ENCODE assay signal across 28 cellular contexts in genomic region chr3:133886031-133886722, GRCh38. TPM values are rescaled to one million over a fixed set of nuclear protein-coding genes. Genes with fewer than 3 reads are reported as not detected.
DNase-seq lines count a peak whose midpoint lies in the region; ATAC-seq, FAIRE-seq and TF ChIP-seq lines count a peak whose summit lies in the region.
"Had no signal": no experiment of that assay in that cellular context is flagged by ENCODE, and none has a peak within 500 bp of the region (broad histone marks: within the 10 kb centered on the region; RNA-seq: fewer than 3 reads in every experiment).

No MANE protein-coding gene starts in this region.

- FAIRE-seq in astrocyte (lab: Jason Lieb, UNC): no peak
- FAIRE-seq: A204.1, GM12891 had no signal

- intact Hi-C loops in Right ventricle myocardium superior (cut with DNase I) (no loop called here), Calu3 (cut with micrococcal nuclease; ENCODE audit: unreplicated experiment) (no loop called here)

- H3K4me3 Mint-ChIP-seq in astrocyte (ENCODE audit: unreplicated experiment): no peak overlapping the region
- H3K4me3 Mint-ChIP-seq in Calu3 (ENCODE audit: low read depth, unreplicated experiment): no peak overlapping the region
- H3K4me3 Mint-ChIP-seq: CD4-positive, alpha-beta T cell had no signal

- H3K9me3 ChIP-seq in right atrium auricular region (no peaks in the 10 kb centered on the region), astrocyte (ENCODE audit: insufficient read depth, low read depth, low read length) (no peaks in the 10 kb centered on the region), lung (ENCODE audit: control insufficient read depth in 2 of 2, insufficient read depth in 1 of 2, low read length in 1 of 2) (no peaks in the 10 kb centered on the region), suprapubic skin (no peaks in the 10 kb centered on the region)
- H3K9me3 ChIP-seq: MG63, Peyer's patch had no signal

- H3K27ac ChIP-seq in right atrium auricular region (no peak overlapping the region), astrocyte (ENCODE audit: low read depth, low read length) (no peak overlapping the region), lung (ENCODE audit: low read depth in 1 of 2, low read length in 1 of 2) (no peak overlapping the region), suprapubic skin (no peak overlapping the region)
- H3K27ac ChIP-seq: BLaER1 treated with 17β-estradiol and CSF1 and Interleukin-3, amounts not matched to agents 10 nM and 100 nM; Peyer's patch; SK-N-MC had no signal

- H3K4me1 Mint-ChIP-seq in astrocyte (ENCODE audit: low read depth, unreplicated experiment) (peaks cover 9% of the 10 kb centered on the region), Calu3 (ENCODE audit: low read depth, unreplicated experiment) (no peaks in the 10 kb centered on the region)

- H3K9me3 Mint-ChIP-seq in astrocyte (ENCODE audit: unreplicated experiment) (peaks cover 5% of the 10 kb centered on the region), Calu3 (ENCODE audit: low read depth, unreplicated experiment) (no peaks in the 10 kb centered on the region)
- H3K9me3 Mint-ChIP-seq: CD4-positive, alpha-beta T cell had no signal

- CTCF ChIA-PET in Calu3 (lab: Charles Lee): interaction anchor here (0.6 to 1.0 kb wide), 3 partner anchors 10 to 583 kb away, joined by 3 to 5 read pairs (median 3); no protein-coding TSS in a partner anchor

- H3K27ac Mint-ChIP-seq in astrocyte (ENCODE audit: unreplicated experiment): peak overlapping the region; percentile 51
- no peak overlapping the region for H3K27ac Mint-ChIP-seq in Calu3 (ENCODE audit: unreplicated experiment)
- H3K27ac Mint-ChIP-seq: CD4-positive, alpha-beta T cell had no signal

- H3K36me3 ChIP-seq in right atrium auricular region (no peaks in the 10 kb centered on the region), astrocyte (ENCODE audit: insufficient read depth, low read length) (no peaks in the 10 kb centered on the region), lung (ENCODE audit: control insufficient read depth in 2 of 2, insufficient read depth in 2 of 2, low read length in 2 of 2) (no peaks in the 10 kb centered on the region), suprapubic skin (no peaks in the 10 kb centered on the region)
- H3K36me3 ChIP-seq: BLaER1 treated with 17β-estradiol and CSF1 and Interleukin-3, amounts not matched to agents 10 nM and 100 nM; MG63; Peyer's patch had no signal

- H3K4me2 ChIP-seq in astrocyte (ENCODE audit: low read length): no peak overlapping the region
- H3K4me2 ChIP-seq: BLaER1 treated with 17β-estradiol and CSF1 and Interleukin-3, amounts not matched to agents 10 nM and 100 nM had no signal

- no peaks in the 10 kb centered on the region for H4K20me1 ChIP-seq in astrocyte (ENCODE audit: insufficient read depth, low read length)
- H4K20me1 ChIP-seq: BLaER1 treated with 17β-estradiol and CSF1 and Interleukin-3, amounts not matched to agents 10 nM and 100 nM had no signal

- TF ChIP-seq POLR2A in suprapubic skin (IDR thresholded peaks at IDR 0.05): no peak

- H3K36me3 Mint-ChIP-seq in astrocyte (ENCODE audit: low read depth, unreplicated experiment) (peaks cover 34% of the 10 kb centered on the region), Calu3 (ENCODE audit: insufficient read depth, unreplicated experiment) (peaks cover 7% of the 10 kb centered on the region)

- H3K4me1 ChIP-seq in right atrium auricular region: peaks cover 0 to 24% of the 10 kb centered on the region in 2 donors
- H3K4me1 ChIP-seq in astrocyte (ENCODE audit: insufficient read depth, low read length): no peaks in the 10 kb centered on the region
- no peaks in the 10 kb centered on the region for H3K4me1 ChIP-seq in lung (ENCODE audit: control insufficient read depth in 2 of 2, insufficient read depth in 2 of 2, low read length in 2 of 2)
- H3K4me1 ChIP-seq in suprapubic skin: peaks cover 7% of the 10 kb centered on the region
- H3K4me1 ChIP-seq: Peyer's patch had no signal

- TF ChIP-seq CTCF in right atrium auricular region (IDR thresholded peaks at IDR 0.05) (no peak), astrocyte (IDR thresholded peaks at IDR 0.05; ENCODE audit: insufficient read depth, low read depth, low read length) (no peak), lung (IDR thresholded peaks at IDR 0.05; ENCODE audit: control extremely low read depth, extremely low read depth) (no peak), Calu3 (IDR thresholded peaks at IDR 0.05; ENCODE audit: unreplicated experiment) (no peak), suprapubic skin (IDR thresholded peaks at IDR 0.05) (no peak)

- H3K79me2 ChIP-seq in astrocyte (ENCODE audit: insufficient read depth, low read length): no peaks in the 10 kb centered on the region

- H3K27me3 Mint-ChIP-seq in astrocyte (ENCODE audit: low read depth, unreplicated experiment) (peaks cover 1% of the 10 kb centered on the region), Calu3 (ENCODE audit: unreplicated experiment) (peaks cover 78% of the 10 kb centered on the region)

- ATAC-seq in Right ventricle myocardium superior (ENCODE audit: poor library complexity) (no peak), lung (ENCODE audit: insufficient read depth, low FRiP score) (no peak)

- peak; percentile 7 for DNase-seq in right atrium auricular region (ENCODE audit: low spot score)
- DNase-seq in Right ventricle myocardium superior: no peak
- DNase-seq in astrocyte (ENCODE audit: low read depth): no peak
- DNase-seq in lung (ENCODE audit: low spot score): peak; percentile 22
- DNase-seq in A172 (ENCODE audit: low spot score): no peak
- no peak for DNase-seq in Calu3
- DNase-seq in suprapubic skin (ENCODE audit: low spot score in 2 of 2): no peak
- no peak for DNase-seq in activated CD4-positive, alpha-beta T cell treated with anti-CD3 and anti-CD28 coated beads, Interleukin-2, amount 50 U/mL, for 48 hours
- DNase-seq: AML-193; CD4-positive, alpha-beta T cell; DMS 273 treated with DMSO at 0.1 percent for 48 hours; DMS79; EL; GDM1; GOT3; HCEC 1CT; KG1; MG63; NCI-H2029; NCI-H2227 treated with DMSO at 0.1 percent for 48 hours; NCI-H526 treated with DMSO at 0.1 percent for 48 hours; SIG-M5 had no signal

- 90 to 93% methylated on average over 7 of the region's 7 CpGs for WGBS in lung, 2 donors
- 92% methylated on average over 7 of the region's 7 CpGs for WGBS in suprapubic skin

- no TSS peak for BruUV-seq in Calu3 (replicated peaks; lab: Mats Ljungman, UMichigan)

- no peak overlapping the region for H3K4me3 ChIP-seq in right atrium auricular region
- no peak overlapping the region for H3K4me3 ChIP-seq in astrocyte (ENCODE audit: insufficient read depth, low read depth, low read length)
- no peak overlapping the region for H3K4me3 ChIP-seq in lung
- H3K4me3 ChIP-seq in suprapubic skin: no peak overlapping the region
- H3K4me3 ChIP-seq: BLaER1 treated with 17β-estradiol and CSF1 and Interleukin-3, amounts not matched to agents 10 nM and 100 nM; MG63; Peyer's patch; SK-N-MC had no signal

- no peak overlapping the region for H3K9ac ChIP-seq in astrocyte (ENCODE audit: low read length)
- H3K9ac ChIP-seq: BLaER1 treated with 17β-estradiol and CSF1 and Interleukin-3, amounts not matched to agents 10 nM and 100 nM had no signal

- TF ChIP-seq EP300 in suprapubic skin (IDR thresholded peaks at IDR 0.05): no peak

- H3K27me3 ChIP-seq in right atrium auricular region (no peaks in the 10 kb centered on the region), astrocyte (ENCODE audit: insufficient read depth, low read length) (peaks cover 3% of the 10 kb centered on the region), lung (ENCODE audit: control insufficient read depth, insufficient read depth) (no peaks in the 10 kb centered on the region), suprapubic skin (no peaks in the 10 kb centered on the region)
- H3K27me3 ChIP-seq: BLaER1 treated with 17β-estradiol and CSF1 and Interleukin-3, amounts not matched to agents 10 nM and 100 nM; MG63; Peyer's patch had no signal

- H2AFZ ChIP-seq in astrocyte (ENCODE audit: low read depth, low read length): no peak overlapping the region

RNA-seq across cellular contexts. Expression of gene RAB6B, which starts 9.5 kb away (rescaled TPM):
- 10 to 100 TPM in 1 of 2 donors, 1 to 10 TPM in 1; 9.5 to 11.5 TPM for total RNA-seq in right atrium auricular region
- 48.5 TPM for total RNA-seq in Right ventricle myocardium superior
- total RNA-seq in astrocyte: 60.5 and 61.8 TPM in 2 replicates
- 1 to 10 TPM; 3.3 to 5.1 TPM for total RNA-seq in lung
- polyA plus RNA-seq in lung: 1 to 10 TPM; 1.8 to 3.0 TPM
- 0.33 and 1.3 TPM in 2 replicates for total RNA-seq in A172 (2014; rRNA removed; shearing (Covaris generic))
- total RNA-seq in Calu3 (2022): 0.85 and 4.7 TPM in 2 replicates
- total RNA-seq in suprapubic skin: 1 to 10 TPM in 1 of 4 donors, under 1 TPM in 3; 0.34 to 1.3 (median 0.83) TPM
- total RNA-seq: CD4-positive, alpha-beta T cell; OCI-LY7 had no signal

Comparison
In these comparisons a context has a peak if more than half of its experiments do, and no peak if none do; other contexts are left out.
1. DNase-seq: peak in right atrium auricular region (single experiment) and lung (single experiment); none in Right ventricle myocardium superior (single experiment), astrocyte (single experiment), A172 (single experiment), Calu3 (single experiment), suprapubic skin (0 of 2) and activated CD4-positive, alpha-beta T cell treated with anti-CD3 and anti-CD28 coated beads, Interleukin-2, amount 50 U/mL, for 48 hours (0 of 2).